ENCODE assay signal across 1 cellular context in genomic region chr10:27341001-27341400, GRCh38.
TF ChIP-seq lines count a peak whose summit lies in the region.

No MANE protein-coding gene starts in this region.

TF ChIP-seq in HepG2, 621 proteins besides CTCF, POLR2A, EP300 and RAD21 (continued from another document and continues in another):
- TF ChIP-seq MTF2 (CRISPR knock-in tag; IDR thresholded peaks at IDR 0.05; ENCODE audit: borderline replicate concordance): no peak
- TF ChIP-seq MLX (CRISPR knock-in tag; IDR thresholded peaks at IDR 0.05): no peak
- TF ChIP-seq ZNF512B (CRISPR knock-in tag; IDR thresholded peaks at IDR 0.05; ENCODE audit: borderline replicate concordance): no peak
- no peak for TF ChIP-seq SNAPC5 (CRISPR knock-in tag; IDR thresholded peaks at IDR 0.05; ENCODE audit: borderline replicate concordance)
- TF ChIP-seq ZSCAN29 (CRISPR knock-in tag; conservative IDR thresholded peaks at IDR 0.05): no peak
- no peak for TF ChIP-seq AFF4 (CRISPR knock-in tag; IDR thresholded peaks at IDR 0.05)
- no peak for TF ChIP-seq ZNF350 (CRISPR knock-in tag; IDR thresholded peaks at IDR 0.05; ENCODE audit: borderline replicate concordance, low read depth)
- TF ChIP-seq ZNF580 (CRISPR knock-in tag; IDR thresholded peaks at IDR 0.05; ENCODE audit: borderline replicate concordance, low read depth): no peak
- no peak for TF ChIP-seq FOXK1 (CRISPR knock-in tag; IDR thresholded peaks at IDR 0.05; ENCODE audit: borderline replicate concordance, low read depth)
- no peak for TF ChIP-seq ZNF124 (CRISPR knock-in tag; IDR thresholded peaks at IDR 0.05)
- no peak for TF ChIP-seq ZNF121 (CRISPR knock-in tag; IDR thresholded peaks at IDR 0.05)
- TF ChIP-seq MAZ (IDR thresholded peaks at IDR 0.05; ENCODE audit: borderline replicate concordance, low read depth, low read length): no peak
- no peak for TF ChIP-seq MAZ (CRISPR knock-in tag; IDR thresholded peaks at IDR 0.05; ENCODE audit: low read depth)
- no peak for TF ChIP-seq ZBTB1 (CRISPR knock-in tag; IDR thresholded peaks at IDR 0.05; ENCODE audit: borderline replicate concordance)
- TF ChIP-seq PLSCR1 (CRISPR knock-in tag; IDR thresholded peaks at IDR 0.05; ENCODE audit: borderline replicate concordance): no peak
- no peak for TF ChIP-seq MXD4 (CRISPR knock-in tag; IDR thresholded peaks at IDR 0.05)
- no peak for TF ChIP-seq ZNF276 (CRISPR knock-in tag; IDR thresholded peaks at IDR 0.05; ENCODE audit: low read depth)
- no peak for TF ChIP-seq RCOR2 (CRISPR knock-in tag; IDR thresholded peaks at IDR 0.05)
- TF ChIP-seq PCBP1 (IDR thresholded peaks at IDR 0.05; ENCODE audit: borderline replicate concordance, low read depth, low read length): no peak
- no peak for TF ChIP-seq ZNF691 (CRISPR knock-in tag; IDR thresholded peaks at IDR 0.05; ENCODE audit: borderline replicate concordance, low read depth)
- no peak for TF ChIP-seq MYNN (CRISPR knock-in tag; IDR thresholded peaks at IDR 0.05; ENCODE audit: low read depth)
- no peak for TF ChIP-seq MAF1 (CRISPR knock-in tag; IDR thresholded peaks at IDR 0.05; ENCODE audit: borderline replicate concordance)
- no peak for TF ChIP-seq KMT2B (CRISPR knock-in tag; IDR thresholded peaks at IDR 0.05)
- TF ChIP-seq RFXAP (CRISPR knock-in tag; IDR thresholded peaks at IDR 0.05; ENCODE audit: borderline replicate concordance): no peak
- TF ChIP-seq ZBTB7B (CRISPR knock-in tag; IDR thresholded peaks at IDR 0.05): no peak
- no peak for TF ChIP-seq NFE2L2 (IDR thresholded peaks at IDR 0.05; ENCODE audit: low read length)
- TF ChIP-seq HNF4G (IDR thresholded peaks at IDR 0.05; ENCODE audit: borderline replicate concordance, low read depth, low read length): no peak
- TF ChIP-seq HNF4G (CRISPR knock-in tag; IDR thresholded peaks at IDR 0.05; ENCODE audit: borderline replicate concordance, low read depth): no peak
- TF ChIP-seq ZNF431 (CRISPR knock-in tag; IDR thresholded peaks at IDR 0.05; ENCODE audit: borderline replicate concordance, low read depth): no peak
- TF ChIP-seq MAX (IDR thresholded peaks at IDR 0.05): no peak
- TF ChIP-seq ZNF326 (CRISPR knock-in tag; IDR thresholded peaks at IDR 0.05; ENCODE audit: borderline replicate concordance): no peak
- TF ChIP-seq ZNF672 (CRISPR knock-in tag; IDR thresholded peaks at IDR 0.05): no peak
- no peak for TF ChIP-seq PRMT3 (CRISPR knock-in tag; IDR thresholded peaks at IDR 0.05; ENCODE audit: borderline replicate concordance, low read depth)
- no peak for TF ChIP-seq HMG20A (CRISPR knock-in tag; IDR thresholded peaks at IDR 0.05; ENCODE audit: borderline replicate concordance)
- TF ChIP-seq ZBTB49 (CRISPR knock-in tag; IDR thresholded peaks at IDR 0.05; ENCODE audit: borderline replicate concordance): no peak
- TF ChIP-seq ASH2L (IDR thresholded peaks at IDR 0.05; ENCODE audit: insufficient read length, low read depth, low read length): no peak
- no peak for TF ChIP-seq PTBP1 (IDR thresholded peaks at IDR 0.05; ENCODE audit: low read depth, low read length, poor library complexity, severe bottlenecking)
- no peak for TF ChIP-seq SP1 (IDR thresholded peaks at IDR 0.05)
- no peak for TF ChIP-seq SP1 (CRISPR knock-in tag; IDR thresholded peaks at IDR 0.05)
- no peak for TF ChIP-seq MBD4 (IDR thresholded peaks at IDR 0.05; ENCODE audit: borderline replicate concordance, low read length)
- peak; percentile 55 for TF ChIP-seq PAXIP1 (CRISPR knock-in tag; conservative IDR thresholded peaks at IDR 0.05)
- TF ChIP-seq ZBTB10 (CRISPR knock-in tag; IDR thresholded peaks at IDR 0.05; ENCODE audit: borderline replicate concordance): no peak
